Comparison of ENCODE assay signal across 1 cellular context in the genomic region with DNA sequence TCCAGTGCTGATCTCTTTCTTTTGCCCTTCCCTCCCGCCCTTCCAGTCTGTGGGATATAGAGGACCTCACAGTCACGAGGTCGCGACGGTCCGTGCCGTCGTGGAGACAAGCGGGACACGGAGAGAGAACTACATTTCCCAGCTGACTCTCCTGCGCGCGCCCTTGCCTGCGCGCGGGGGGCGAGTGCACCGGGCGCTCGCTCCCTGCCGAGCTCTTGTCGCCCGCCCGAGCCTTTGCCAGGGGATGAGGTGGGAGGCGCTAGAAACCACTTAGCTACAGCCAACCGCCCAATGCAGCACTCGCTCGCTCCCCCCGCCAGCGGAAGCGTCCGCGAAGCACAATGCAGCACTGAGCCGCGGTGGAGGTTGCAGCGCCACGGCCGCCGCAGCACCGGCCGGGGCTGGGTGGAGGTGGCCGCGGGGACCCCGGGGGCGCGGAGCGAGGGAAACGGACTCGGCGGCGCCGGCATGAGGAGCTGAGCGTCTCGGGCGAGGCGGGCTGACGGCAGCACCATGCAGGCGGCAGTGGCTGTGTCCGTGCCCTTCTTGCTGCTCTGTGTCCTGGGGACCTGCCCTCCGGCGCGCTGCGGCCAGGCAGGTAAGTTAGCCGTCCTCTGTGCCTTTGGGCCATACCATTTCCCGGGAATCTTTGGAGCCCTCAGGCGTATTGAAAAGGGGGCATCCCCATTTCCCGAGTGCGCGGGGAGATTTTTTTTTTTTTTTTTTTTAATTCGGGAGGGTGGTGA.
TF ChIP-seq lines count a peak whose summit lies in the region.

A gene with protein sequence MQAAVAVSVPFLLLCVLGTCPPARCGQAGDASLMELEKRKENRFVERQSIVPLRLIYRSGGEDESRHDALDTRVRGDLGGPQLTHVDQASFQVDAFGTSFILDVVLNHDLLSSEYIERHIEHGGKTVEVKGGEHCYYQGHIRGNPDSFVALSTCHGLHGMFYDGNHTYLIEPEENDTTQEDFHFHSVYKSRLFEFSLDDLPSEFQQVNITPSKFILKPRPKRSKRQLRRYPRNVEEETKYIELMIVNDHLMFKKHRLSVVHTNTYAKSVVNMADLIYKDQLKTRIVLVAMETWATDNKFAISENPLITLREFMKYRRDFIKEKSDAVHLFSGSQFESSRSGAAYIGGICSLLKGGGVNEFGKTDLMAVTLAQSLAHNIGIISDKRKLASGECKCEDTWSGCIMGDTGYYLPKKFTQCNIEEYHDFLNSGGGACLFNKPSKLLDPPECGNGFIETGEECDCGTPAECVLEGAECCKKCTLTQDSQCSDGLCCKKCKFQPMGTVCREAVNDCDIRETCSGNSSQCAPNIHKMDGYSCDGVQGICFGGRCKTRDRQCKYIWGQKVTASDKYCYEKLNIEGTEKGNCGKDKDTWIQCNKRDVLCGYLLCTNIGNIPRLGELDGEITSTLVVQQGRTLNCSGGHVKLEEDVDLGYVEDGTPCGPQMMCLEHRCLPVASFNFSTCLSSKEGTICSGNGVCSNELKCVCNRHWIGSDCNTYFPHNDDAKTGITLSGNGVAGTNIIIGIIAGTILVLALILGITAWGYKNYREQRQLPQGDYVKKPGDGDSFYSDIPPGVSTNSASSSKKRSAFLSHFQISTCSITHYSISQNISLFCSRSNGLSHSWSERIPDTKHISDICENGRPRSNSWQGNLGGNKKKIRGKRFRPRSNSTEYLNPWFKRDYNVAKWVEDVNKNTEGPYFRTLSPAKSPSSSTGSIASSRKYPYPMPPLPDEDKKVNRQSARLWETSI (plus strand): TSS at position 299 of the 746 bp plus-strand sequence. CDS start 215 bp downstream, at position 514.

TF ChIP-seq in WTC11, 78 proteins besides CTCF, POLR2A, EP300 and RAD21 (continued from another document):
- 0 out of 2 replicates have a peak, but pooled peaks have one; percentile 23 for TF ChIP-seq ELF4 (CRISPR knock-in tag; IDR thresholded peaks at IDR 0.05; ENCODE audit: low read depth)
- TF ChIP-seq, protein P1, sequence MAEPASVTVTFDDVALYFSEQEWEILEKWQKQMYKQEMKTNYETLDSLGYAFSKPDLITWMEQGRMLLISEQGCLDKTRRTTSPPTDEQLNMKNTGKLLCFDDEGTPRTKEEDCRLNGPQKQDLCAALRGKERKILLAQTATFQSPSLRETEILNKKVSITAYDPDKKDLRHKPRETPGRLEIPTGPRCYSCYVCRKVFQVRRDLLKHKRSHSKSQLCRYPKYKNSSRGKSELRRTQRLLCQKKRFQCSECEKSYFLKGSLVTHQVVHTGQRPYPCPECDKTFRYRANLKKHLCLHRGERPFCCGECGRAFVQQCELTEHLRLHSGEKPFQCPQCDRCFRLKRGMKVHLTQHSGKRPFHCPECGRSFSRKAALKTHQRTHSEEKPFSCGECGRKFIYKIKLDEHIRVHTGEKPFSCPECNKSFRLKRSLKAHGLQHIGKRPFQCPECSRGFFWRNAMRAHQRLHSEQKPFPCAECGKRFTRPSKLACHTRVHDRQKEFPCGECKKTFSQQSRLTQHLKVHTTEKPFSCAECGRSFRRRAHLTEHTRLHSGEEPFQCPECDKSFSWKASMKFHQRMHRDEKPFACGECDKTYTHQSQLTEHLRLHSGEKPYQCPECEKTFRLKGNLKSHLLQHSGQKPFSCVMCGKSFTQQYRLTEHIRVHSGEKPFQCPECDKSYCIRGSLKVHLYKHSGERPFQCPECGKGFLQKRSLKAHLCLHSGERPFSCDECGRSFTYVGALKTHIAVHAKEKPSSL (CRISPR knock-in tag; conservative IDR thresholded peaks at IDR 0.05): no peak
- peak; percentile 83 for TF ChIP-seq MYBL2 (CRISPR knock-in tag; IDR thresholded peaks at IDR 0.05)
- TF ChIP-seq NFE2L1 (CRISPR knock-in tag; IDR thresholded peaks at IDR 0.05): 0 out of 2 replicates have a peak, but pooled peaks have one; percentile 49
- TF ChIP-seq SP1 (CRISPR knock-in tag; conservative IDR thresholded peaks at IDR 0.05): 0 out of 2 replicates have a peak, but pooled peaks have one; percentile 50
- TF ChIP-seq, protein P2, sequence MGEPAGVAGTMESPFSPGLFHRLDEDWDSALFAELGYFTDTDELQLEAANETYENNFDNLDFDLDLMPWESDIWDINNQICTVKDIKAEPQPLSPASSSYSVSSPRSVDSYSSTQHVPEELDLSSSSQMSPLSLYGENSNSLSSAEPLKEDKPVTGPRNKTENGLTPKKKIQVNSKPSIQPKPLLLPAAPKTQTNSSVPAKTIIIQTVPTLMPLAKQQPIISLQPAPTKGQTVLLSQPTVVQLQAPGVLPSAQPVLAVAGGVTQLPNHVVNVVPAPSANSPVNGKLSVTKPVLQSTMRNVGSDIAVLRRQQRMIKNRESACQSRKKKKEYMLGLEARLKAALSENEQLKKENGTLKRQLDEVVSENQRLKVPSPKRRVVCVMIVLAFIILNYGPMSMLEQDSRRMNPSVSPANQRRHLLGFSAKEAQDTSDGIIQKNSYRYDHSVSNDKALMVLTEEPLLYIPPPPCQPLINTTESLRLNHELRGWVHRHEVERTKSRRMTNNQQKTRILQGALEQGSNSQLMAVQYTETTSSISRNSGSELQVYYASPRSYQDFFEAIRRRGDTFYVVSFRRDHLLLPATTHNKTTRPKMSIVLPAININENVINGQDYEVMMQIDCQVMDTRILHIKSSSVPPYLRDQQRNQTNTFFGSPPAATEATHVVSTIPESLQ (CRISPR knock-in tag; IDR thresholded peaks at IDR 0.05): no peak
- TF ChIP-seq, protein P3, sequence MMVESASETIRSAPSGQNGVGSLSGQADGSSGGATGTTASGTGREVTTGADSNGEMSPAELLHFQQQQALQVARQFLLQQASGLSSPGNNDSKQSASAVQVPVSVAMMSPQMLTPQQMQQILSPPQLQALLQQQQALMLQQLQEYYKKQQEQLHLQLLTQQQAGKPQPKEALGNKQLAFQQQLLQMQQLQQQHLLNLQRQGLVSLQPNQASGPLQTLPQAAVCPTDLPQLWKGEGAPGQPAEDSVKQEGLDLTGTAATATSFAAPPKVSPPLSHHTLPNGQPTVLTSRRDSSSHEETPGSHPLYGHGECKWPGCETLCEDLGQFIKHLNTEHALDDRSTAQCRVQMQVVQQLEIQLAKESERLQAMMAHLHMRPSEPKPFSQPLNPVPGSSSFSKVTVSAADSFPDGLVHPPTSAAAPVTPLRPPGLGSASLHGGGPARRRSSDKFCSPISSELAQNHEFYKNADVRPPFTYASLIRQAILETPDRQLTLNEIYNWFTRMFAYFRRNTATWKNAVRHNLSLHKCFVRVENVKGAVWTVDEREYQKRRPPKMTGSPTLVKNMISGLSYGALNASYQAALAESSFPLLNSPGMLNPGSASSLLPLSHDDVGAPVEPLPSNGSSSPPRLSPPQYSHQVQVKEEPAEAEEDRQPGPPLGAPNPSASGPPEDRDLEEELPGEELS (CRISPR knock-in tag; IDR thresholded peaks at IDR 0.05): peak; percentile 87
- TF ChIP-seq FOXK1 (CRISPR knock-in tag; IDR thresholded peaks at IDR 0.05): peak; percentile 69
- no peak for TF ChIP-seq MXD4 (CRISPR knock-in tag; IDR thresholded peaks at IDR 0.05; ENCODE audit: borderline replicate concordance)
